8 cellular contexts compared by ENCODE assay signal in genomic region chr3:97821810-97822775, GRCh38. TPM values are rescaled to one million over a fixed set of nuclear protein-coding genes. Genes with fewer than 3 reads are reported as not detected.
DNase-seq lines count a peak whose midpoint lies in the region; ATAC-seq, FAIRE-seq and TF ChIP-seq lines count a peak whose summit lies in the region.

Gene CRYBG3, plus strand, starts transcription at chr3:97822011. Its CDS starts 196 bp downstream, at chr3:97822207.

- H3K27me3 Mint-ChIP-seq in activated T-cell treated with anti-CD3 and anti-CD28 coated beads, Interleukin-2, amount 50 U/mL, for 4 hours (ENCODE audit: low read depth) = peaks cover 22% of the 10 kb centered on the region

- H3K4me1 ChIP-seq in PC-3 (ENCODE audit: insufficient read depth, low read length) = peaks cover 15% of the 10 kb centered on the region; the same call in 1 of the 2 replicates
- peaks cover 0 to 13% of the 10 kb centered on the region in 2 donors for H3K4me1 ChIP-seq in muscle layer of duodenum (ENCODE audit: control insufficient read depth in 1 of 2, insufficient read depth in 2 of 2, low read length in 2 of 2)

- peak within 1 kb of the TSS; percentile 77 for H3K9ac ChIP-seq in PC-3 (ENCODE audit: low read length)

- H3K27me3 ChIP-seq in PC-3 (ENCODE audit: low read length) = no peaks in the 10 kb centered on the region
- no peaks in the 10 kb centered on the region for H3K27me3 ChIP-seq in muscle layer of duodenum (ENCODE audit: low read depth, low read length)

- no peaks in the 10 kb centered on the region for H4K20me1 ChIP-seq in PC-3 (ENCODE audit: low read length)

- peaks cover 21% of the 10 kb centered on the region for H3K4me1 Mint-ChIP-seq in activated T-cell treated with anti-CD3 and anti-CD28 coated beads, Interleukin-2, amount 50 U/mL, for 4 hours (ENCODE audit: low read depth)

- peak; percentile 81 for FAIRE-seq in HTR-8/SVneo (lab: Jason Lieb, UNC)

- peak within 1 kb of the TSS; percentile 89 for H3K4me2 ChIP-seq in PC-3 (ENCODE audit: low read length)

- no peaks in the 10 kb centered on the region for H3F3A ChIP-seq in PC-3 (ENCODE audit: low read length, unreplicated experiment)

- peak within 1 kb of the TSS; percentile 100 for H2AFZ ChIP-seq in PC-3 (ENCODE audit: low read length)

- H3K9me2 ChIP-seq in PC-3 (replicated peaks; ENCODE audit: low read length) = no peaks in the 10 kb centered on the region

- CTCF ChIA-PET in PC-3 (lab: Charles Lee) = interaction anchor here (0.6 to 1.2 kb wide), 3 partner anchors 148 to 201 kb away, joined by 3 to 4 read pairs (median 3); no protein-coding TSS in a partner anchor

- peak within 1 kb of the TSS; percentile 84 for H3K4me3 Mint-ChIP-seq in activated T-cell treated with anti-CD3 and anti-CD28 coated beads, Interleukin-2, amount 50 U/mL, for 4 hours

- POLR2A ChIA-PET in PC-3 (lab: Charles Lee; ENCODE audit: unreplicated experiment) = interaction anchor here (0.5 to 0.8 kb wide), 7 partner anchors 9 to 143 kb away, joined by 3 to 8 read pairs (median 4); no protein-coding TSS in a partner anchor

- intact Hi-C loops in PC-3 (cut with micrococcal nuclease) = loop anchor here (1.0 to 2.0 kb wide), 4 partner anchors 41 to 149 kb away; no protein-coding TSS in a partner anchor

- H3K36me3 ChIP-seq in PC-3 (ENCODE audit: low read depth, low read length) (no peaks in the 10 kb centered on the region), muscle layer of duodenum (ENCODE audit: control insufficient read depth in 1 of 2, insufficient read depth in 2 of 2, low read length in 2 of 2) (no peaks in the 10 kb centered on the region)

- no peaks in the 10 kb centered on the region for H3K36me3 Mint-ChIP-seq in activated T-cell treated with anti-CD3 and anti-CD28 coated beads, Interleukin-2, amount 50 U/mL, for 4 hours (ENCODE audit: insufficient read depth)

- no peak within 1 kb of the TSS for H3K27ac ChIP-seq in PC-3 (ENCODE audit: low read length)
- H3K27ac ChIP-seq in muscle layer of duodenum (ENCODE audit: low read length) = peak within 1 kb of the TSS; percentile 76

- BruUV-seq in PC-3 (replicated peaks; lab: Mats Ljungman, UMichigan) = no TSS peak

- peak within 1 kb of the TSS; percentile 80 for H3K4me3 ChIP-seq in PC-3 (ENCODE audit: low read length)
- H3K4me3 ChIP-seq in muscle layer of duodenum (ENCODE audit: low read depth in 1 of 2, low read length in 2 of 2) = peak within 1 kb of the TSS; percentile 84 to 87

- no peaks in the 10 kb centered on the region for H3K9me3 Mint-ChIP-seq in activated T-cell treated with anti-CD3 and anti-CD28 coated beads, Interleukin-2, amount 50 U/mL, for 4 hours

- H3K79me2 ChIP-seq in PC-3 (ENCODE audit: low read length) = peaks cover 41% of the 10 kb centered on the region

- H3K9me3 ChIP-seq in PC-3 (ENCODE audit: low read length) (no peaks in the 10 kb centered on the region), muscle layer of duodenum (ENCODE audit: control insufficient read depth in 1 of 2, low read length in 2 of 2) (no peaks in the 10 kb centered on the region)

- DNase-seq in DMS 273 treated with DMSO at 0.1 percent for 48 hours (lab: John Stamatoyannopoulos, UW) = peak; percentile 85
- DNase-seq in HTR-8/SVneo (ENCODE audit: insufficient read length, low spot score) = peak; percentile 72
- DNase-seq in PC-3 = peak; percentile 86
- peak; percentile 76 for DNase-seq in activated T-cell treated with anti-CD3 and anti-CD28 coated beads, Interleukin-2, amount 50 U/mL, for 4 hours
- DNase-seq in stimulated activated CD8-positive, alpha-beta memory T cell treated with anti-CD3 and anti-CD28 coated beads, Interleukin-7, amount 100 ng/mL, for 24 hours (ENCODE audit: low read depth) = peak; percentile 55

- peak; percentile 53 for TF ChIP-seq CTCF in PC-3 (conservative IDR thresholded peaks at IDR 0.05; ENCODE audit: low read depth, low read length)

- ATAC-seq in GM21390 (IDR thresholded peaks at IDR 0.05; ENCODE audit: unreplicated experiment) = peak; percentile 99
- ATAC-seq in PC-3 = peak; percentile 94
- ATAC-seq in activated T-cell treated with anti-CD3 and anti-CD28 coated beads, Interleukin-2, amount 50 U/mL, for 4 hours = peak; percentile 99
- peak; percentile 99 for ATAC-seq in esophagus mucosa

RNA-seq across cellular contexts. Expression of gene CRYBG3, which starts in this region (rescaled TPM):
- total RNA-seq in PC-3 (2014; rRNA removed) (11.4 and 12.2 TPM in 2 replicates), esophagus mucosa (18.3 TPM)
- total RNA-seq in activated T-cell treated with anti-CD3 and anti-CD28 coated beads, Interleukin-2, amount 50 U/mL, for 4 hours = 1 to 10 TPM; 1.4 to 2.9 (median 2.3) TPM
